ENCODE assay signal across 31 cellular contexts in the genomic region with DNA sequence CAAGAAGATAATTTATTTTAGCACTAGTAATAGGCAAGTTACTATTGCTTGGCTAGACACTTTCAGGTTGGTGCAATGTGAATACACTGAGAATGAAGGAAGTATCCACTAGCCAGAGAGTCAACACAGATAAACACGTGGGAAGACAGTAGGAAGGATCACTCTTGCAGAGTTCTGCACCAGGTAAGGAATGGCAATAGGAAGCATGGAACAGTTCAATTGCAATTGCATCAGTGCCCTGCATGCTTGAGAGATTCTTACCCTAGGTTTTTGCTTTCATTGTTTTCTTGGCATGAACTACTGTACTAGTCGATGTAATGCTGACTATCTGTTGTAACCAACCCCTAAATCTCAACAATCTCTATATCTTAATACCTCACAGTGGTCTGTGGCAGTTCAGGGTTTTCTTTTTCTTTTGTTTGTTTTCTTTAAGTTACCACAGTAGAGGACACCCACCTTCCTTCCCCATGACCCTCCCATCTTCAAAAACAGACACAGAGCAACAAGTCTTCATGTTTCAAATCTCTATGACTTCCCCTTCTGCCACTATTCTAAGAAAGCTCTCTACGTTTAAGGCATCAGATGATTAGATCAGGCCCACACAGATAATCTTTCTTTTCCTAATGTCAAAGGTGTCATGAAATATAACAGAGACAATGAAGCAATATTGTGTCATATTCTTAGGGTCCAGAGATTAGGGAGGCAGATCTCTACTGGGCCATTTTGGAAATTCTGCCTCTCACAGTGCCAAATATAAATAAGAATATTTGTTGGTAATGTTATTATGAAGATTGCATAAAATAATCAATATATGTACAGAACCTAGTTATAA. TPM values are rescaled to one million over a fixed set of nuclear protein-coding genes. Genes with fewer than 3 reads are reported as not detected.
DNase-seq lines count a peak whose midpoint lies in the region; ATAC-seq, FAIRE-seq and TF ChIP-seq lines count a peak whose summit lies in the region.
"Had no signal": no experiment of that assay in that cellular context is flagged by ENCODE, and none has a peak within 500 bp of the region (broad histone marks: within the 10 kb centered on the region; RNA-seq: fewer than 3 reads in every experiment).

No MANE protein-coding gene starts in this region.

- no peaks in the 10 kb centered on the region for H3K4me1 ChIP-seq in left ventricle myocardium inferior
- peaks cover 0 to 5% (median 0%) of the 10 kb centered on the region in 12 donors for H3K4me1 ChIP-seq in heart left ventricle
- no peaks in the 10 kb centered on the region for H3K4me1 ChIP-seq in GM12878 (ENCODE audit: control insufficient read depth, insufficient read depth, low read length)
- no peaks in the 10 kb centered on the region for H3K4me1 ChIP-seq in smooth muscle cell (ENCODE audit: low read depth)
- no peaks in the 10 kb centered on the region for H3K4me1 ChIP-seq in uterus
- H3K4me1 ChIP-seq: esophagus squamous epithelium, prostate gland, SJCRH30 had no signal

- H3K27me3 ChIP-seq in left ventricle myocardium inferior (ENCODE audit: low read depth) (peaks cover 3% of the 10 kb centered on the region), heart left ventricle (no peaks in the 10 kb centered on the region), GM12878 (replicated peaks in 1 of 2; ENCODE audit: control insufficient read depth in 2 of 2, insufficient read depth in 2 of 2, low read length in 1 of 2) (no peaks in the 10 kb centered on the region), smooth muscle cell (ENCODE audit: low read depth) (no peaks in the 10 kb centered on the region), uterus (no peaks in the 10 kb centered on the region)
- H3K27me3 ChIP-seq: esophagus squamous epithelium, hepatocyte had no signal

- 33 to 38% (median 36%) methylated on average over 3 of the region's 3 CpGs for WGBS in heart left ventricle, 4 donors
- 20% methylated on average over 3 of the region's 3 CpGs for WGBS in GM12878 (ENCODE audit: insufficient coverage, insufficient replicate concordance, low lambda C conversion rate, missing lambda C conversion rate)
- 31% methylated on average over 3 of the region's 3 CpGs for WGBS in smooth muscle cell (ENCODE audit: low lambda C conversion rate)

- no TSS peak for BruUV-seq in GM12878 (replicated peaks; lab: Mats Ljungman, UMichigan)

- no peaks in the 10 kb centered on the region for H3F3A ChIP-seq in smooth muscle cell (ENCODE audit: low read depth)

- RAD21 ChIA-PET in GM12878 (lab: Charles Lee; ENCODE audit: unreplicated experiment): no interaction called here

- H3K9me3 ChIP-seq in left ventricle myocardium inferior (replicated peaks) (no peaks in the 10 kb centered on the region), heart left ventricle (no peaks in the 10 kb centered on the region), GM12878 (replicated peaks; ENCODE audit: control insufficient read depth, insufficient read depth, low read length) (no peaks in the 10 kb centered on the region), smooth muscle cell (replicated peaks; ENCODE audit: low read depth) (no peaks in the 10 kb centered on the region), uterus (no peaks in the 10 kb centered on the region)
- H3K9me3 ChIP-seq: esophagus squamous epithelium, gastroesophageal sphincter, prostate gland, SJCRH30 had no signal

- no peak overlapping the region for H3K9ac ChIP-seq in GM12878 (ENCODE audit: control insufficient read depth, insufficient read depth, low read length)
- H3K9ac ChIP-seq in smooth muscle cell (ENCODE audit: low read depth): no peak overlapping the region

- no peak overlapping the region for H2AFZ ChIP-seq in GM12878 (ENCODE audit: control insufficient read depth, low read depth, low read length)
- H2AFZ ChIP-seq in smooth muscle cell (ENCODE audit: low read depth): peak overlapping the region; percentile 11
- H2AFZ ChIP-seq: hepatocyte had no signal

- peak; percentile 44 for FAIRE-seq in GM12878 (lab: Jason Lieb, UNC)
- FAIRE-seq: astrocyte, H54 had no signal

- H3K27ac ChIP-seq in left ventricle myocardium inferior (replicated peaks): peak overlapping the region; percentile 27
- H3K27ac ChIP-seq in heart left ventricle: no peak overlapping the region
- no peak overlapping the region for H3K27ac ChIP-seq in GM12878 (ENCODE audit: control insufficient read depth, insufficient read depth)
- no peak overlapping the region for H3K27ac ChIP-seq in smooth muscle cell (ENCODE audit: low read depth)
- H3K27ac ChIP-seq in uterus: no peak overlapping the region
- H3K27ac ChIP-seq: esophagus squamous epithelium, gastroesophageal sphincter, hepatocyte, prostate gland, SJCRH30 had no signal

- POLR2A ChIA-PET in GM12878 (lab: Charles Lee): no interaction called here

- H3K4me3 ChIP-seq in left ventricle myocardium inferior (no peak overlapping the region), heart left ventricle (no peak overlapping the region), GM12878 (no peak overlapping the region), smooth muscle cell (no peak overlapping the region), uterus (no peak overlapping the region)
- H3K4me3 ChIP-seq: esophagus squamous epithelium, gastroesophageal sphincter, hepatocyte, prostate gland, SJCRH30 had no signal

- TF ChIP-seq POLR2A in heart left ventricle (IDR thresholded peaks at IDR 0.05): no peak
- TF ChIP-seq POLR2A in GM12878 (IDR thresholded peaks at IDR 0.05; ENCODE audit: low read depth, low read length): no peak
- TF ChIP-seq POLR2A in uterus (IDR thresholded peaks at IDR 0.05): no peak

- in situ Hi-C loops in GM12878 (cut with MboI): no loop called here

- H3K36me3 ChIP-seq in left ventricle myocardium inferior (peaks cover 22% of the 10 kb centered on the region), heart left ventricle (peaks cover 0 to 37% (median 4%) of the 10 kb centered on the region in 9 donors), GM12878 (ENCODE audit: control insufficient read depth in 2 of 2, insufficient read depth in 2 of 2, low read length in 1 of 2) (no peaks in the 10 kb centered on the region), smooth muscle cell (ENCODE audit: low read depth) (no peaks in the 10 kb centered on the region), uterus (no peaks in the 10 kb centered on the region)
- H3K36me3 ChIP-seq: prostate gland, SJCRH30 had no signal

- TF ChIP-seq EP300 in GM12878 (IDR thresholded peaks at IDR 0.05; ENCODE audit: borderline replicate concordance in 1 of 2, control insufficient read depth in 1 of 2, low read depth in 2 of 2, low read length in 2 of 2): no peak

- H4K20me1 ChIP-seq in GM12878 (ENCODE audit: control insufficient read depth, insufficient read depth) (no peaks in the 10 kb centered on the region), smooth muscle cell (ENCODE audit: low read depth) (no peaks in the 10 kb centered on the region)

- TF ChIP-seq CTCF in left ventricle myocardium inferior (IDR thresholded peaks at IDR 0.05; ENCODE audit: borderline replicate concordance) (no peak), heart left ventricle (IDR thresholded peaks at IDR 0.05) (no peak), GM12878 (IDR thresholded peaks at IDR 0.05 in 2 of 3, conservative IDR thresholded peaks at IDR 0.05 in 1 of 3; ENCODE audit: control insufficient read depth in 2 of 3, extremely low read depth in 1 of 3, insufficient read depth in 1 of 3, low read depth in 3 of 3, low read length in 3 of 3) (no peak), smooth muscle cell (IDR thresholded peaks at IDR 0.05; ENCODE audit: borderline replicate concordance, insufficient read depth, poor library complexity, severe bottlenecking) (no peak), uterus (IDR thresholded peaks at IDR 0.05) (no peak)

- no peaks in the 10 kb centered on the region for H3K79me2 ChIP-seq in GM12878 (ENCODE audit: control insufficient read depth, insufficient read depth, low read length)
- no peaks in the 10 kb centered on the region for H3K79me2 ChIP-seq in smooth muscle cell (ENCODE audit: low read depth)
- H3K79me2 ChIP-seq: hepatocyte had no signal

- TF ChIP-seq RAD21 in GM12878 (IDR thresholded peaks at IDR 0.05; ENCODE audit: insufficient read depth, low read depth, low read length): no peak

- intact Hi-C loops in left ventricle myocardium inferior (cut with micrococcal nuclease): no loop called here
- intact Hi-C loops in heart left ventricle (cut with DNase I): loop anchor here in 9 of 10 donors (5.0 to 10.0 kb wide), 4 partner anchors 181 to 261 kb away; no protein-coding TSS in a partner anchor
- intact Hi-C loops in GM12878 (cut with micrococcal nuclease; ENCODE audit: unreplicated experiment): loop anchor here (5.0 kb wide), 2 partner anchors 196 to 274 kb away; no protein-coding TSS in a partner anchor
- intact Hi-C loops in uterus (cut with DNase I; ENCODE audit: low total_unique reads): loop anchor here (10.0 kb wide), 1 partner anchor 199 kb away; no protein-coding TSS in a partner anchor

- H3K4me2 ChIP-seq in GM12878 (ENCODE audit: control insufficient read depth, insufficient read depth) (no peak overlapping the region), smooth muscle cell (no peak overlapping the region)
- H3K4me2 ChIP-seq: hepatocyte had no signal

- ATAC-seq in heart left ventricle: no peak
- ATAC-seq in GM12878: no peak; the same call in 2 of the 3 replicates
- no peak for ATAC-seq in HG03097 (IDR thresholded peaks at IDR 0.05; ENCODE audit: low FRiP score, unreplicated experiment)
- ATAC-seq: CD8-positive, alpha-beta T cell; gastroesophageal sphincter; stimulated activated effector memory CD8-positive, alpha-beta T cell treated with anti-CD3 and anti-CD28 coated beads, Interleukin-12 subunit alpha, Interleukin-12 subunit beta, amount 100 ng/mL, for 72 hours; WTC11 had no signal

- SMC1A ChIA-PET in GM12878 (lab: Charles Lee; ENCODE audit: uncharacterized antibody, unreplicated experiment): no interaction called here

- CTCF ChIA-PET in GM12878 (lab: Yijun Ruan, JAX): no interaction called here

- DNase-seq in left ventricle myocardium inferior: no peak
- no peak for DNase-seq in heart left ventricle
- DNase-seq in GM12878 (ENCODE audit: low read depth, low spot score): no peak
- peak; percentile 20 for DNase-seq in iris pigment epithelial cell (ENCODE audit: low read depth)
- no peak for DNase-seq in smooth muscle cell (lab: John Stamatoyannopoulos, UW; ENCODE audit: unreplicated experiment)
- DNase-seq in NCI-H1436 (lab: John Stamatoyannopoulos, UW): no peak
- no peak for DNase-seq in uterus
- DNase-seq: activated CD4-positive, alpha-beta T cell treated with anti-CD3 and anti-CD28 coated beads, Interleukin-2, amount 10 ng/mL, durations not matched to agents 7 days and 5 days; activated effector memory CD4-positive, alpha-beta T cell treated with anti-CD3 and anti-CD28 coated beads, Interleukin-2, amount 50 U/mL, for 16 hours; activated naive CD8-positive, alpha-beta T cell treated with anti-CD3 and anti-CD28 coated beads, Interleukin-2, amount 10 ng/mL, durations not matched to agents 7 days and 5 days; activated T-cell treated with anti-CD3 and anti-CD28 coated beads, Interleukin-2, amount 50 U/mL, for 24 hours; CD8-positive, alpha-beta T cell; central memory CD4-positive, alpha-beta T cell; DMS 273 treated with DMSO at 0.1 percent for 48 hours; esophagus squamous epithelium; NCI-H1048; NCI-H1694 treated with DMSO at 0.1 percent for 48 hours; NCI-H82; SJCRH30; substantia nigra; T1000; trophoblast cell had no signal

RNA-seq across cellular contexts. Expression of a gene that starts 18.1 kb away (rescaled TPM):
- total RNA-seq in left ventricle myocardium inferior: 35.5 TPM
- total RNA-seq in heart left ventricle: 10 to 100 TPM; 24.7 to 71.0 (median 44.7) TPM
- 10 to 100 TPM; 13.4 to 22.6 TPM for polyA plus RNA-seq in heart left ventricle
- total RNA-seq in GM12878 (2013; cell fraction: nucleolus; rRNA removed): 0.67 and 0.83 TPM in 2 replicates
- not detected in 2 replicates for total RNA-seq in GM12878 (2014; rRNA removed)
- total RNA-seq in GM12878 (2014; rRNA removed; fragmentation: Illumina TruSeq; extraction: Trizol): not detected in 2 replicates
- total RNA-seq in GM12878 (2021): 0.15 and 0.19 TPM in 2 replicates
- not detected for polyA plus RNA-seq in GM12878 (2011; ENCODE audit: low read depth)
- 0.05 and 0.06 TPM in 2 replicates for polyA plus RNA-seq in GM12878 (2011; rRNA removed)
- 0.02 TPM in 1 of 2 replicates, not detected in the other for polyA plus RNA-seq in GM12878 (2011; cell fraction: cytosol; rRNA removed)
- 0.04 TPM in 1 of 2 replicates, not detected in the other for polyA plus RNA-seq in GM12878 (2011; cell fraction: nucleus; rRNA removed)
- 0.04 and 0.11 TPM in 2 replicates for polyA plus RNA-seq in GM12878 (2012)
- polyA plus RNA-seq in GM12878 (2014; fragmentation: Illumina TruSeq; extraction: Trizol): not detected in 2 replicates
- not detected for polyA plus RNA-seq in GM12878 (2014; fragmentation: Nextera tagmentation; extraction: Ambion mirVana)
- polyA plus RNA-seq in GM12878 (2014; rRNA removed): not detected in 2 replicates
- not detected for polyA plus RNA-seq in GM12878 (2016; fragmentation: Nextera tagmentation; extraction: Ambion mirVana)
- polyA minus RNA-seq in GM12878 (2011; rRNA and poly(A)+ RNA removed): not detected in 2 replicates
- polyA minus RNA-seq in GM12878 (2011; cell fraction: cytosol; rRNA and poly(A)+ RNA removed): not detected in 2 replicates
- not detected in 2 replicates for polyA minus RNA-seq in GM12878 (2011; cell fraction: nucleus; rRNA and poly(A)+ RNA removed)
- 6.9 TPM in 2 replicates for total RNA-seq in smooth muscle cell
- polyA plus RNA-seq in smooth muscle cell: 1.3 and 1.7 TPM in 2 replicates
- 10 to 100 TPM; 30.0 to 68.5 (median 42.8) TPM for total RNA-seq in uterus
- total RNA-seq: activated CD4-positive, alpha-beta T cell treated with anti-CD3 and anti-CD28 coated beads, Interleukin-2, amount 10 ng/mL, durations not matched to agents 7 days and 5 days; activated naive CD8-positive, alpha-beta T cell treated with anti-CD3 and anti-CD28 coated beads, Interleukin-2, amount 10 ng/mL, durations not matched to agents 7 days and 5 days; astrocyte; CD8-positive, alpha-beta T cell; RPMI7951; SJCRH30 had no signal
